ENCODE assay signal across 18 cellular contexts in the genomic region with DNA sequence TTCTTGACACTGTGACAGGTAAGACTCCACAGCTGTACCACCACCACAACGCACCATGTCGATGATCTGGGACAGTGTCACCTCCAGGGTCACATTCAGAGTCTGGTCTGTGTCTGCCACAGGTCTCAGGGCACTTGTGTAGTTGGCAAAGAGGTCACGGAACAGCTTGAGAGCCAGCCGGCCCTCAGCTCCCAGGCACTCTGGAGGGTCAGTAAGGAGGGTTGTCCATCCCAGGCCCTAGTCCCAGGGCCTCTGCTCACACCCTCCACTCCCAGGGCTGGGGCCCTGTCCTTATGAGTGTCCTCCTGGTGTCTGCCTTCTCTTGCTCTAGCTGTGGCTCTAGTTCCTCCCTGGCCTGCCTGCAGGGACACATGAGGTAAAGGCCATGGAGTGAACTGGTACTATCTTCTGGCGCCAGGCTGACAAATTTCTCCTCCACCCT. TPM values are rescaled to one million over a fixed set of nuclear protein-coding genes. Genes with fewer than 3 reads are reported as not detected.
"Had no signal": no experiment of that assay in that cellular context is flagged by ENCODE, and none has a peak within 500 bp of the region (broad histone marks: within the 10 kb centered on the region; RNA-seq: fewer than 3 reads in every experiment).

No MANE protein-coding gene starts in this region.

- H3K4me2 ChIP-seq: neural progenitor cell had no signal

- H2AFZ ChIP-seq: neural progenitor cell had no signal

- H3K27ac Mint-ChIP-seq: activated B cell treated with CpG ODN at 0.5 μM for 24 hours; activated T-cell treated with anti-CD3 and anti-CD28 coated beads, Interleukin-2, amount 50 U/mL, for 72 hours; neural progenitor cell had no signal

- DNase-seq: activated B cell treated with CpG ODN at 0.5 μM for 24 hours; activated CD4-positive, alpha-beta T cell treated with anti-CD3 and anti-CD28 coated beads for 48 hours; activated CD8-positive, alpha-beta T cell treated with anti-CD3 and anti-CD28 coated beads for 36 hours; activated gamma-delta T cell treated with Interleukin-2 at 50 U/mL for 16 hours; activated T-cell treated with anti-CD3 and anti-CD28 coated beads, Interleukin-2, amount 50 U/mL, for 72 hours; aorta; dorsolateral prefrontal cortex; erythroblast; lower lobe of right lung; midbrain; ovary; stimulated activated CD4-positive, alpha-beta T cell treated with anti-CD3 and anti-CD28 coated beads, Interleukin-1b, Interleukin-23, amount 100 ng/mL, for 48 hours; thyroid gland had no signal

- H3K9ac ChIP-seq: neural progenitor cell had no signal

- ATAC-seq: activated CD8-positive, alpha-beta T cell treated with anti-CD3 and anti-CD28 coated beads for 36 hours had no signal

- H3K9me3 Mint-ChIP-seq: activated B cell treated with CpG ODN at 0.5 μM for 24 hours; activated CD8-positive, alpha-beta T cell treated with anti-CD3 and anti-CD28 coated beads for 36 hours; activated T-cell treated with anti-CD3 and anti-CD28 coated beads, Interleukin-2, amount 50 U/mL, for 72 hours; neural progenitor cell; T-helper 2 cell treated with Interferon-gamma antibody and Interleukin-4, amounts not matched to agents 5 μg/mL and 100 μg/mL, for 36 hours had no signal

- H3K27me3 ChIP-seq: dorsolateral prefrontal cortex, neural progenitor cell, ovary, thyroid gland had no signal

- H3K27ac ChIP-seq: dorsolateral prefrontal cortex, lower lobe of right lung, neural progenitor cell, ovary, thyroid gland had no signal

- H3K4me3 Mint-ChIP-seq: activated B cell treated with CpG ODN at 0.5 μM for 24 hours; activated CD8-positive, alpha-beta T cell treated with anti-CD3 and anti-CD28 coated beads for 36 hours; activated T-cell treated with anti-CD3 and anti-CD28 coated beads, Interleukin-2, amount 50 U/mL, for 72 hours; T-helper 2 cell treated with Interferon-gamma antibody and Interleukin-4, amounts not matched to agents 5 μg/mL and 100 μg/mL, for 36 hours had no signal

- H3K9me3 ChIP-seq: lower lobe of right lung, ovary, thyroid gland had no signal

- H3K4me1 ChIP-seq: lower lobe of right lung, neural progenitor cell, thyroid gland had no signal

- H3K4me1 Mint-ChIP-seq: activated B cell treated with CpG ODN at 0.5 μM for 24 hours had no signal

- H3K36me3 ChIP-seq: ovary had no signal

- H3K4me3 ChIP-seq: dorsolateral prefrontal cortex, lower lobe of right lung, neural progenitor cell, ovary, thyroid gland had no signal

- H3K27me3 Mint-ChIP-seq: activated B cell treated with CpG ODN at 0.5 μM for 24 hours; activated CD8-positive, alpha-beta T cell treated with anti-CD3 and anti-CD28 coated beads for 36 hours had no signal

RNA-seq across cellular contexts. Expression of a gene that starts 24.8 kb away (rescaled TPM):
- total RNA-seq: activated B cell treated with CpG ODN at 0.5 μM for 24 hours; activated CD8-positive, alpha-beta T cell treated with anti-CD3 and anti-CD28 coated beads for 36 hours; activated T-cell treated with anti-CD3 and anti-CD28 coated beads, Interleukin-2, amount 50 U/mL, for 72 hours; aorta; chondrocyte; pulmonary artery endothelial cell; thyroid gland; urinary bladder had no signal
- polyA plus RNA-seq: aorta, ovary, urinary bladder had no signal

RNA-seq across cellular contexts. Expression of a gene that starts 28.0 kb away (rescaled TPM):
- total RNA-seq: activated B cell treated with CpG ODN at 0.5 μM for 24 hours; activated CD8-positive, alpha-beta T cell treated with anti-CD3 and anti-CD28 coated beads for 36 hours; activated T-cell treated with anti-CD3 and anti-CD28 coated beads, Interleukin-2, amount 50 U/mL, for 72 hours; aorta; pulmonary artery endothelial cell; urinary bladder had no signal
- polyA plus RNA-seq: aorta had no signal
